Comparison of ENCODE assay signal across 8 cellular contexts in genomic region chr3:146222204-146223046, GRCh38. TPM values are rescaled to one million over a fixed set of nuclear protein-coding genes. Genes with fewer than 3 reads are reported as not detected.
DNase-seq lines count a peak whose midpoint lies in the region; ATAC-seq lines count a peak whose summit lies in the region.

No MANE protein-coding gene starts in this region.

- H3K9me3 Mint-ChIP-seq in activated CD4-positive, alpha-beta T cell treated with anti-CD3 and anti-CD28 coated beads, Interleukin-2, amount 10 ng/mL, durations not matched to agents 24 days and 14 days: no peaks in the 10 kb centered on the region

- intact Hi-C loops in left cardiac atrium (cut with DNase I): no loop called here
- intact Hi-C loops in activated CD4-positive, alpha-beta T cell treated with anti-CD3 and anti-CD28 coated beads, Interleukin-2, amount 10 ng/mL, durations not matched to agents 24 days and 14 days (cut with micrococcal nuclease): no loop called here

- peaks cover 42% of the 10 kb centered on the region for H3K4me1 ChIP-seq in adipocyte (ENCODE audit: control insufficient read depth, insufficient read depth, low read length)
- no peaks in the 10 kb centered on the region for H3K4me1 ChIP-seq in effector memory CD4-positive, alpha-beta T cell (ENCODE audit: control insufficient read depth, insufficient read depth, low read length, poor library complexity, severe bottlenecking)

- H3K27ac ChIP-seq in effector memory CD4-positive, alpha-beta T cell (ENCODE audit: insufficient read depth, low read length, poor library complexity, severe bottlenecking): no peak overlapping the region

- no peaks in the 10 kb centered on the region for H3K36me3 Mint-ChIP-seq in activated CD4-positive, alpha-beta T cell treated with anti-CD3 and anti-CD28 coated beads, Interleukin-2, amount 10 ng/mL, durations not matched to agents 24 days and 14 days (ENCODE audit: low read depth)

- H3K9ac ChIP-seq in adipocyte (ENCODE audit: low read length): peak overlapping the region; percentile 44

- no peaks in the 10 kb centered on the region for H3K9me3 ChIP-seq in adipocyte (ENCODE audit: control insufficient read depth, low read length)
- no peaks in the 10 kb centered on the region for H3K9me3 ChIP-seq in effector memory CD4-positive, alpha-beta T cell (ENCODE audit: control insufficient read depth, low read length)

- no peaks in the 10 kb centered on the region for H3K4me1 Mint-ChIP-seq in activated CD4-positive, alpha-beta T cell treated with anti-CD3 and anti-CD28 coated beads, Interleukin-2, amount 10 ng/mL, durations not matched to agents 24 days and 14 days

- peaks cover 6% of the 10 kb centered on the region for H3K36me3 ChIP-seq in adipocyte (ENCODE audit: control insufficient read depth, insufficient read depth, low read length, severe bottlenecking)
- H3K36me3 ChIP-seq in effector memory CD4-positive, alpha-beta T cell (ENCODE audit: control insufficient read depth, insufficient read depth, low read length): no peaks in the 10 kb centered on the region

- no peaks in the 10 kb centered on the region for H3K27me3 ChIP-seq in adipocyte (replicated peaks; ENCODE audit: control insufficient read depth, insufficient read depth, low read length)
- H3K27me3 ChIP-seq in effector memory CD4-positive, alpha-beta T cell (replicated peaks; ENCODE audit: control insufficient read depth, insufficient read depth, low read length, poor library complexity, severe bottlenecking): no peaks in the 10 kb centered on the region

- ATAC-seq in left cardiac atrium: peak; percentile 69 to 76
- no peak for ATAC-seq in GM21576 (IDR thresholded peaks at IDR 0.05; ENCODE audit: unreplicated experiment)

- H3K4me3 ChIP-seq in adipocyte (ENCODE audit: low read length): peak overlapping the region; percentile 32
- H3K4me3 ChIP-seq in effector memory CD4-positive, alpha-beta T cell (ENCODE audit: insufficient read depth, low read depth, low read length, poor library complexity, severe bottlenecking): no peak overlapping the region

- DNase-seq in H4 (ENCODE audit: low spot score) (peak; percentile 39), adipocyte (ENCODE audit: low read depth) (no peak), left cardiac atrium (no peak), pulmonary artery endothelial cell (ENCODE audit: low read depth, low spot score) (peak; percentile 79), OCI-M2 (lab: John Stamatoyannopoulos, UW; ENCODE audit: unreplicated experiment) (no peak)
- no peak for DNase-seq in effector memory CD4-positive, alpha-beta T cell
- DNase-seq in activated CD4-positive, alpha-beta T cell treated with anti-CD3 and anti-CD28 coated beads, Interleukin-2, amount 10 ng/mL, durations not matched to agents 24 days and 14 days: no peak

- H3K27me3 Mint-ChIP-seq in activated CD4-positive, alpha-beta T cell treated with anti-CD3 and anti-CD28 coated beads, Interleukin-2, amount 10 ng/mL, durations not matched to agents 24 days and 14 days: peaks cover 3% of the 10 kb centered on the region

- no peak overlapping the region for H3K4me3 Mint-ChIP-seq in activated CD4-positive, alpha-beta T cell treated with anti-CD3 and anti-CD28 coated beads, Interleukin-2, amount 10 ng/mL, durations not matched to agents 24 days and 14 days

- H3K27ac Mint-ChIP-seq in activated CD4-positive, alpha-beta T cell treated with anti-CD3 and anti-CD28 coated beads, Interleukin-2, amount 10 ng/mL, durations not matched to agents 24 days and 14 days: no peak overlapping the region

RNA-seq across cellular contexts. Expression of gene PLSCR4, which starts 28.5 kb away (rescaled TPM):
- total RNA-seq in H4 (2014; rRNA removed; shearing (Covaris generic)): 15.0 and 19.5 TPM in 2 replicates
- total RNA-seq in left cardiac atrium (10 to 100 TPM; 27.9 to 37.6 TPM), pulmonary artery endothelial cell (89.9 and 102 TPM in 2 replicates)
- not detected in 2 replicates for total RNA-seq in activated CD4-positive, alpha-beta T cell treated with anti-CD3 and anti-CD28 coated beads, Interleukin-2, amount 10 ng/mL, durations not matched to agents 24 days and 14 days

Comparison
In these comparisons a context has a peak if more than half of its experiments do, and no peak if none do; other contexts are left out.
1. DNase-seq: peak in H4 (single experiment) and pulmonary artery endothelial cell (single experiment); none in adipocyte (single experiment), left cardiac atrium (single experiment), effector memory CD4-positive, alpha-beta T cell (0 of 3), activated CD4-positive, alpha-beta T cell treated with anti-CD3 and anti-CD28 coated beads, Interleukin-2, amount 10 ng/mL, durations not matched to agents 24 days and 14 days (single experiment) and OCI-M2 (single experiment).
2. RNA of gene PLSCR4, which starts 28.5 kb away (total RNA-seq): 89.9 to 102 TPM in pulmonary artery endothelial cell, 27.9 to 37.6 TPM in left cardiac atrium and 15.0 to 19.5 TPM in H4; not detected in activated CD4-positive, alpha-beta T cell treated with anti-CD3 and anti-CD28 coated beads, Interleukin-2, amount 10 ng/mL, durations not matched to agents 24 days and 14 days; every median in the first group is over 10 times any median in the second.